Comparison of ENCODE assay signal across 21 cellular contexts in genomic region chr1:40318970-40319621, GRCh38. TPM values are rescaled to one million over a fixed set of nuclear protein-coding genes. Genes with fewer than 3 reads are reported as not detected.
DNase-seq lines count a peak whose midpoint lies in the region; ATAC-seq and TF ChIP-seq lines count a peak whose summit lies in the region.
"Had no signal": no experiment of that assay in that cellular context is flagged by ENCODE, and none has a peak within 500 bp of the region (broad histone marks: within the 10 kb centered on the region; RNA-seq: fewer than 3 reads in every experiment).

No MANE protein-coding gene starts in this region.

- no peak overlapping the region for H2AFZ ChIP-seq in osteoblast (ENCODE audit: low read length)

- peak overlapping the region; percentile 24 for H3K27ac Mint-ChIP-seq in T-helper 17 cell
- H3K27ac Mint-ChIP-seq: HFFc6 had no signal

- no peak for TF ChIP-seq CTCF in osteoblast (IDR thresholded peaks at IDR 0.05; ENCODE audit: extremely low read depth, low read depth, low read length)
- TF ChIP-seq CTCF in GM13976 (IDR thresholded peaks at IDR 0.05; ENCODE audit: borderline replicate concordance, control extremely low read depth, extremely low read depth, insufficient read depth, missing control alignments), result no peak

- H3K27me3 Mint-ChIP-seq in T-helper 17 cell, result peaks cover 18% of the 10 kb centered on the region

- H3K36me3 Mint-ChIP-seq in T-helper 17 cell (ENCODE audit: low read depth), result peaks cover 8% of the 10 kb centered on the region

- H3K4me3 ChIP-seq in H7 (ENCODE audit: insufficient read depth, low read depth, low read length), result no peak overlapping the region
- H3K4me3 ChIP-seq in osteoblast (ENCODE audit: insufficient read depth, low read length), result no peak overlapping the region

- no peaks in the 10 kb centered on the region for H3K79me2 ChIP-seq in osteoblast (ENCODE audit: insufficient read depth, low read length)

- DNase-seq in H7, result peak; percentile 7
- peak; percentile 59 for DNase-seq in M059J (ENCODE audit: low read depth)
- no peak for DNase-seq in T-helper 17 cell
- peak; percentile 81 for DNase-seq in osteoblast (ENCODE audit: insufficient read length, low spot score, missing footprints)
- DNase-seq in inferior parietal cortex (ENCODE audit: extremely low spot score), result no peak
- DNase-seq in GM13976 (ENCODE audit: low spot score), result no peak
- DNase-seq: DMS79 treated with DMSO at 0.1 percent for 48 hours, GOT3, HFFc6, MM.1S, NCI-H1417, NCI-H187, NCI-H2107, NCI-H510A, NCI-H774, PC-3, SIG-M5, T-helper 1 cell had no signal

- H3K4me1 ChIP-seq in osteoblast (ENCODE audit: insufficient read depth, low read length), result peaks cover 9% of the 10 kb centered on the region

- peaks cover 27% of the 10 kb centered on the region for H3K4me1 Mint-ChIP-seq in T-helper 17 cell

- H3K4me3 Mint-ChIP-seq in T-helper 17 cell, result no peak overlapping the region
- H3K4me3 Mint-ChIP-seq: HFFc6 had no signal

- H3K9me3 ChIP-seq in T-helper 17 cell (ENCODE audit: control insufficient read depth, low read length, poor library complexity, severe bottlenecking), result no peaks in the 10 kb centered on the region
- H3K9me3 ChIP-seq in osteoblast (ENCODE audit: low read depth, low read length), result no peaks in the 10 kb centered on the region

- H3K27me3 ChIP-seq in H7 (ENCODE audit: control insufficient read depth, insufficient read depth, low read length) (peaks cover 43% of the 10 kb centered on the region), osteoblast (ENCODE audit: insufficient read depth, low read length) (peaks cover 34% of the 10 kb centered on the region)

- H4K20me1 ChIP-seq in osteoblast (ENCODE audit: insufficient read depth, low read length), result no peaks in the 10 kb centered on the region

- H3K27ac ChIP-seq in osteoblast (ENCODE audit: low read depth, low read length), result no peak overlapping the region
- H3K27ac ChIP-seq: KMS-11, RWPE1 had no signal

- H3K4me2 ChIP-seq in osteoblast (ENCODE audit: insufficient read depth, low read length), result no peak overlapping the region
- H3K4me2 ChIP-seq: KMS-11 had no signal

- no peaks in the 10 kb centered on the region for H3K36me3 ChIP-seq in H7 (replicated peaks; ENCODE audit: control insufficient read depth, insufficient read depth, low read length)
- no peaks in the 10 kb centered on the region for H3K36me3 ChIP-seq in osteoblast (ENCODE audit: insufficient read depth, low read length)

- ATAC-seq in T-helper 17 cell (no peak), GM21723 (IDR thresholded peaks at IDR 0.05; ENCODE audit: unreplicated experiment) (no peak)
- ATAC-seq: PC-3 had no signal

- in situ Hi-C loops in GM13976 (cut with MboI; ENCODE audit: low sequenced_read_pairs, unreplicated experiment), result no loop called here

RNA-seq across cellular contexts. Expression of gene COL9A2, which starts 2.0 kb away (rescaled TPM):
- 17.6 and 23.8 TPM in 2 replicates for total RNA-seq in H7 (2014; rRNA removed; shearing (Covaris generic))
- 2.8 and 11.1 TPM in 2 replicates for total RNA-seq in M059J (2014; rRNA removed; shearing (Covaris generic))
- total RNA-seq in T-helper 17 cell, result 1 to 10 TPM; 2.6 to 4.3 TPM
- total RNA-seq in osteoblast, result 0.36 and 0.88 TPM in 2 replicates

RNA-seq across cellular contexts. Expression of gene SMAP2, which starts 54.4 kb away (rescaled TPM):
- 9.5 and 12.4 TPM in 2 replicates for total RNA-seq in H7 (2014; rRNA removed; shearing (Covaris generic))
- 33.1 and 35.4 TPM in 2 replicates for total RNA-seq in M059J (2014; rRNA removed; shearing (Covaris generic))
- total RNA-seq in T-helper 17 cell, result 100 to 1,000 TPM; 155 to 169 TPM
- total RNA-seq in osteoblast, result 14.1 and 20.3 TPM in 2 replicates

Comparison
In these comparisons a context has a peak if more than half of its experiments do, and no peak if none do; other contexts are left out.
1. DNase-seq: peak in H7 (single experiment), M059J (single experiment) and osteoblast (single experiment); none in T-helper 17 cell (0 of 3), inferior parietal cortex (single experiment) and GM13976 (single experiment).